In the genomic region with DNA sequence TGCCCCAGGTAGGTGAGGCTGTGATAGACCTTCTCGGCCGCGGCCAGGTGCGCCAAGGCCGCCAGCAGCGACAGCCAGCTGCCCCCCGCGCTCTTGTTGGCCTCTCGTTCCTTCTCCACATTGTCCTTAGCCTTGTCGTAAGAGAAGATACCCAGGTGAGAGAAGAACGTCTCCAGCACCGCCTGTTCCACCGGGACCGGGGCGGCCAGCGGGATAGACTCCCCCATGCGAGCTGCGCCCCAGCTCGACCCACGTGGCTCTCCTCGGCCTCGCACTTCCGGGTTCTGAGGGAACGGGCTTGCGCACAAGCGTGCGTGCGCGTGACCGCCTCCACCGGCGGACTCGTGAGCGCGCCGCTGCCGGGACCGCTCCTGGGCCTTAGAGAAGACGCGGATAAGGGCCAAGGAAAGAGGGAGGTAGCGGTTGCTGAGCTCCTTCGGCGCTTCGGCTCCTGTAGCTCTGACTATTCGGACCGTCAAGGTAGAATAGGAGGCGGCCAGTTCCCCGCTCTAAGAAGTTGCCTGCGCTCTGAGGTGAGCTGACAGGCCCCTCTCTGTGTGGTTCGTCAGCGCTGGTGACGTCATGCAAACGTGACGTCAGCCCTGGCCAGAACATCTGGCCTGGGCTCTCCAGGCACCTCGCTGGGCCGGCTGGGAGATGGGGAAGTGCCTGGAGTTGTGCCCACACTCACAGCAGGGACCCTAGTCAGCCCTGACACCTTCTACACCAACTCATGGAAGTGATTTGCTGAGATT, we compare ENCODE assay signal across 9 cellular contexts. TPM values are rescaled to one million over a fixed set of nuclear protein-coding genes. Genes with fewer than 3 reads are reported as not detected.
DNase-seq lines count a peak whose midpoint lies in the region; ATAC-seq, FAIRE-seq and TF ChIP-seq lines count a peak whose summit lies in the region.
"Had no signal": no experiment of that assay in that cellular context is flagged by ENCODE, and none has a peak within 500 bp of the region (broad histone marks: within the 10 kb centered on the region; RNA-seq: fewer than 3 reads in every experiment).

A gene (minus strand): TSS at position 286 of the 755 bp plus-strand sequence. CDS start 59 bp downstream, at position 227.

- H3K79me2 ChIP-seq in keratinocyte (ENCODE audit: control insufficient read depth, insufficient read depth, low read length), result peaks cover 11% of the 10 kb centered on the region

- TF ChIP-seq CTCF in keratinocyte (optimal IDR thresholded peaks at IDR 0.05 in 1 of 3, IDR thresholded peaks at IDR 0.05 in 1 of 3, conservative IDR thresholded peaks at IDR 0.05 in 1 of 3; ENCODE audit: extremely low read depth in 1 of 3, insufficient read depth in 2 of 3, low read length in 3 of 3), result no peak

- H3K36me3 ChIP-seq in keratinocyte (ENCODE audit: control insufficient read depth in 2 of 2, extremely low read depth in 1 of 2, insufficient read depth in 2 of 2, low read length in 2 of 2), result no peaks in the 10 kb centered on the region

- FAIRE-seq in keratinocyte (lab: Jason Lieb, UNC), result peak; percentile 41
- FAIRE-seq: TTC549 had no signal

- no peaks in the 10 kb centered on the region for H3K9me3 ChIP-seq in keratinocyte (ENCODE audit: control insufficient read depth, low read depth, low read length)

- H3K36me3 Mint-ChIP-seq in central memory CD8-positive, alpha-beta T cell (ENCODE audit: insufficient read depth), result peaks cover 20% of the 10 kb centered on the region

- peak within 1 kb of the TSS; percentile 95 for H3K27ac Mint-ChIP-seq in central memory CD8-positive, alpha-beta T cell (ENCODE audit: low read depth)

- H3K9me3 Mint-ChIP-seq in central memory CD8-positive, alpha-beta T cell, result no peaks in the 10 kb centered on the region

- peak within 1 kb of the TSS; percentile 63 to 96 (median 85) for H3K4me3 ChIP-seq in keratinocyte (ENCODE audit: control insufficient read depth in 2 of 3, extremely low read depth in 1 of 3, insufficient read depth in 2 of 3, low read depth in 1 of 3, low read length in 3 of 3)

- H3K4me1 ChIP-seq in keratinocyte (ENCODE audit: control insufficient read depth, extremely low read depth, insufficient read depth, low read length), result peaks cover 16% of the 10 kb centered on the region

- H3K9me1 ChIP-seq in keratinocyte (ENCODE audit: control insufficient read depth, extremely low read depth, insufficient read depth, low read length), result no peaks in the 10 kb centered on the region

- dilution Hi-C loops in keratinocyte (cut with MboI; ENCODE audit: extremely low pct_ligation_motif_present, low sequenced_read_pairs), result no loop called here

- H3K4me3 Mint-ChIP-seq in central memory CD8-positive, alpha-beta T cell, result peak within 1 kb of the TSS; percentile 88

- peak within 1 kb of the TSS; percentile 99 for H2AFZ ChIP-seq in keratinocyte (ENCODE audit: control insufficient read depth, low read length)

- ATAC-seq in GM19035 (IDR thresholded peaks at IDR 0.05; ENCODE audit: unreplicated experiment), result peak; percentile 97
- ATAC-seq in HG03342 (IDR thresholded peaks at IDR 0.05; ENCODE audit: unreplicated experiment), result peak; percentile 95
- ATAC-seq in activated CD4-positive, CD25-positive, alpha-beta regulatory T cell treated with anti-CD3 and anti-CD28 coated beads, Interleukin-2, amount 50 U/mL, for 24 hours, result peak; percentile 92 to 95
- peak; percentile 89 for ATAC-seq in central memory CD8-positive, alpha-beta T cell (replicated peaks; ENCODE audit: extremely low read depth, poor library complexity, severe bottlenecking)

- peak within 1 kb of the TSS; percentile 98 for H3K4me2 ChIP-seq in keratinocyte (ENCODE audit: control insufficient read depth, extremely low read depth, insufficient read depth, low read depth, low read length)

- H3K27me3 ChIP-seq in keratinocyte (ENCODE audit: control insufficient read depth, extremely low read depth, insufficient read depth, low read length), result no peaks in the 10 kb centered on the region

- peak within 1 kb of the TSS; percentile 99 for H3K9ac ChIP-seq in keratinocyte (ENCODE audit: control insufficient read depth, extremely low read depth, insufficient read depth, low read length)

- H3K27me3 Mint-ChIP-seq in central memory CD8-positive, alpha-beta T cell, result peaks cover 22% of the 10 kb centered on the region

- H3K4me1 Mint-ChIP-seq in central memory CD8-positive, alpha-beta T cell, result peaks cover 39% of the 10 kb centered on the region

- peak within 1 kb of the TSS; percentile 96 for H3K27ac ChIP-seq in keratinocyte (ENCODE audit: control insufficient read depth, insufficient read depth, low read length)

- H4K20me1 ChIP-seq in keratinocyte (ENCODE audit: control insufficient read depth, extremely low read depth, insufficient read depth, low read length), result no peaks in the 10 kb centered on the region

- peak; percentile 98 for DNase-seq in AG20443 (ENCODE audit: low spot score)
- peak; percentile 88 for DNase-seq in NCI-H345 treated with DMSO at 0.1 percent for 48 hours (lab: John Stamatoyannopoulos, UW; ENCODE audit: unreplicated experiment)
- DNase-seq in central memory CD8-positive, alpha-beta T cell (ENCODE audit: low spot score in 2 of 2), result peak; percentile 81 to 88
- DNase-seq in keratinocyte (ENCODE audit: low read depth, low spot score), result peak; percentile 44
- DNase-seq in stimulated activated CD4-positive, alpha-beta T cell treated with anti-CD3 and anti-CD28 coated beads, Interleukin-12 subunit alpha, Interleukin-12 subunit beta, amount 100 ng/mL, for 48 hours (ENCODE audit: low read depth in 2 of 3, low spot score in 1 of 3), result peak; percentile 76 to 88 (median 82)

RNA-seq across cellular contexts. Expression of the gene that starts here (rescaled TPM):
- polyA plus RNA-seq in keratinocyte, result 5.2 to 6.2 TPM (median 5.7 TPM) in 3 replicates
- 2.0 TPM for polyA plus RNA-seq in keratinocyte (2011; ENCODE audit: low read depth)
- polyA plus RNA-seq in keratinocyte (2011; cell fraction: cytosol; rRNA removed), result 4.0 and 5.7 TPM in 2 replicates
- polyA plus RNA-seq in keratinocyte (2011; cell fraction: nucleus; rRNA removed), result 8.1 and 8.5 TPM in 2 replicates
- polyA plus RNA-seq in keratinocyte (2012; ENCODE audit: low replicate concordance), result 4.5 and 6.5 TPM in 2 replicates
- 5.8 to 8.8 TPM (median 6.4 TPM) in 3 replicates for polyA minus RNA-seq in keratinocyte
- polyA minus RNA-seq in keratinocyte (2011; cell fraction: cytosol; rRNA and poly(A)+ RNA removed), result 9.4 TPM
- polyA minus RNA-seq in keratinocyte (2011; cell fraction: nucleus; rRNA and poly(A)+ RNA removed), result 6.0 and 8.9 TPM in 2 replicates

Comparison
In these comparisons a context has a peak if more than half of its experiments do, and no peak if none do; other contexts are left out.
1. Peak in every context shown above with its lines: DNase-seq, ATAC-seq, H3K4me3 ChIP-seq and H3K27ac ChIP-seq.
2. DNase-seq: peak in every context shown above with its lines; median percentile 98 in AG20443; 88 in NCI-H345 treated with DMSO at 0.1 percent for 48 hours; 84 in central memory CD8-positive, alpha-beta T cell; 82 in stimulated activated CD4-positive, alpha-beta T cell treated with anti-CD3 and anti-CD28 coated beads, Interleukin-12 subunit alpha, Interleukin-12 subunit beta, amount 100 ng/mL, for 48 hours; 44 in keratinocyte.